8 cellular contexts compared by ENCODE assay signal in the genomic region with DNA sequence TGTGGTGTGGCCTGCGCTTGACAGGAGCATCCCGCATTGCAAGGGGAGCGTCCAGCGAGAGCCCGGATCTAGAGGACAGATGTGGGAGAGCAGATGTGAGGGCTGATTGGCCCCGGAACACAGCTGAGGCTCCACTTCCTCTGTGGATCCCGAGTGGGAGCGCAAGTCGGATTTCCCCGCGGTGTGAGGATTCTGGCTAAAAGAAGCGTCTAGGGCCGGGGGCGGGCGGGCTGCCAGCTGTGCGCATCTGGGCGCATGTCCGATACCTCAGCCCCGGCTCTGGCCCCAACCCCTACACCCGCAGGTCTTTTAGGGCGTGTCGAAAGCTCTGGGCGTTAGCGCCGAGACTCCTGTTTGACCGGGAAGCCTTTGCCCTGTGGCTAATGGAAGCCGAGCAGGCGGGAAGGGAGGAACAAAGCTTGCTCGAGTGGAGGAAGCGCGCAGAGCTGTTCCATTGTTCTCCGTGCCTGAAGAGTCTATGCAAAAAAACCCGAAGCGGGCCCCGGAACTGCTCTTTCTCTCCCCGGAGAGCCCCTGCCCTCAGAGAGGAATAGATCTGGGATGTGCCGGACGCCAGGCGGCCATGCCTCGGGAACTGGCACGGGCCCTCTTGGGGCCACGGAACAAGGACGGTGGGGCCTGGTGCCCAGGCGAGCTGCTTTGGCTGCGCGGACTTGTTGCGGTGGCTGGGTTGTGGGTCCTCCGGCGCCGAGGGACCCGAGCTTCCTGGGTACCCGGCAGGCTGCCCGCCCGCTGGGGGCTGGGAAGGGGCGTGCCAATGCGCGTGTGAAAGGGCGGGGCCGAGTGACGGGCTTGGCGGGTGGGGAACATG.
DNase-seq lines count a peak whose midpoint lies in the region; ATAC-seq and TF ChIP-seq lines count a peak whose summit lies in the region.

No MANE protein-coding gene starts in this region.

- DNase-seq in C1 segment of cervical spinal cord (lab: John Stamatoyannopoulos, UW): peak in 13 of 14 donors; percentile 20 to 92 (median 69)
- DNase-seq in NCI-H1105 treated with DMSO at 0.1 percent for 48 hours (lab: John Stamatoyannopoulos, UW): peak; percentile 81
- DNase-seq in amniotic stem cell (lab: John Stamatoyannopoulos, UW): peak; percentile 51
- DNase-seq in heart right ventricle: peak; percentile 86 to 89
- peak; percentile 72 to 99 (median 88) for DNase-seq in posterior cingulate gyrus
- no peak for DNase-seq in cortex of kidney (lab: John Stamatoyannopoulos, UW)
- DNase-seq in activated CD8-positive, alpha-beta memory T cell treated with anti-CD3 and anti-CD28 coated beads, Interleukin-2, amount 50 U/mL, for 4 hours: no peak
- no peak for DNase-seq in OCI-M1 (lab: John Stamatoyannopoulos, UW)

- H3K27me3 ChIP-seq in heart right ventricle: peaks cover 0 to 17% (median 0%) of the 10 kb centered on the region in 7 donors

- TF ChIP-seq CTCF in heart right ventricle (IDR thresholded peaks at IDR 0.05): no peak

- no peaks in the 10 kb centered on the region for H3K9me3 ChIP-seq in heart right ventricle

- peaks cover 16 to 88% (median 51%) of the 10 kb centered on the region in 9 donors for H3K4me1 ChIP-seq in heart right ventricle

- ATAC-seq in heart right ventricle: peak; percentile 64 to 79 (median 72)

- H3K36me3 ChIP-seq in heart right ventricle: peaks cover 0 to 15% (median 0%) of the 10 kb centered on the region in 9 donors

- peak overlapping the region; percentile 60 to 90 (median 67) for H3K4me3 ChIP-seq in heart right ventricle

- intact Hi-C loops in heart right ventricle (cut with DNase I) (loop anchor here in 8 of 10 donors (5.0 to 10.0 kb wide), 8 partner anchors 42 to 88 kb away; no protein-coding TSS in a partner anchor), posterior cingulate gyrus (cut with DNase I) (loop anchor here (5.0 kb wide), 2 partner anchors 47 to 83 kb away; no protein-coding TSS in a partner anchor)

- H3K27ac ChIP-seq in heart right ventricle: peak overlapping the region in 9 of 10 donors; percentile 64 to 95 (median 81)

- whole genome bisulfite sequencing in heart right ventricle, 2 donors: 10 to 12% methylated on average over 61 of the region's 61 CpGs

Comparison
In these comparisons a context has a peak if more than half of its experiments do, and no peak if none do; other contexts are left out.
1. DNase-seq: peak in C1 segment of cervical spinal cord (13 of 14), NCI-H1105 treated with DMSO at 0.1 percent for 48 hours (single experiment), amniotic stem cell (single experiment), heart right ventricle (2 of 2) and posterior cingulate gyrus (10 of 10); none in cortex of kidney (single experiment), activated CD8-positive, alpha-beta memory T cell treated with anti-CD3 and anti-CD28 coated beads, Interleukin-2, amount 50 U/mL, for 4 hours (single experiment) and OCI-M1 (single experiment).